8 cellular contexts compared by ENCODE assay signal in the genomic region with DNA sequence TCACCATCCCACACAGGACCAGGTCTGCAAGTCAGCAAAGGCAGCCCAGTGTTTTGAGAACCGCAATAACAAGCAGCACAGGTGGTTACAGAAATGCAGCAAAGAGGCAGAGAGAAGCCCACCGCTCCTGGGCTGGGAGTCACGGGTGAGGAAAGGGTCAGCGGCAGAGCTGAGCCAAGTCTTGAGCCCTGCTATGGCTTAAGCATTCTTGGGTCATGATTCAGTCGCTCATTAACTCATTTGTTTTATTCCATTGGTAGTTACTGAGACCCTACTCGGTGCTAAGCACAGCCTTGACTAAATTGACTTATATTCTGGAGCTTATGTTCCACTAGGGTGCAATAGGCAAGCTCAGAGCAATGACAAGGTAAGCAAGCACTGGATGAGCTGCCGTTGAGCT.
"Had no signal": no experiment of that assay in that cellular context is flagged by ENCODE, and none has a peak within 500 bp of the region (broad histone marks: within the 10 kb centered on the region; RNA-seq: fewer than 3 reads in every experiment).

No MANE protein-coding gene starts in this region.

- ATAC-seq: HCT116, K562 had no signal

- DNase-seq: GM23248, GOT3, H7, HFFc6, IMR-90 had no signal

- H3K4me3 ChIP-seq: GM23248, HAP-1, K562 had no signal
